ENCODE assay signal across 9 cellular contexts in genomic region chr6:99613398-99613704, GRCh38.
A peak's percentile ranks its signal among the peaks of the same experiment; 100 is the strongest.
DNase-seq lines count a peak whose midpoint lies in the region; ATAC-seq and TF ChIP-seq lines count a peak whose summit lies in the region.
"Had no signal": no experiment of that assay in that cellular context is flagged by ENCODE, and none has a peak within 500 bp of the region (broad histone marks: within the 10 kb centered on the region; RNA-seq: fewer than 3 reads in every experiment).

No MANE protein-coding gene starts in this region.

- no peak overlapping the region for H3K9ac ChIP-seq in parathyroid adenoma

- no peaks in the 10 kb centered on the region for H3K9me3 ChIP-seq in parathyroid adenoma (ENCODE audit: control insufficient read depth, low read length)

- DNase-seq in DMS 273 treated with DMSO at 0.1 percent for 48 hours (lab: John Stamatoyannopoulos, UW), result peak; percentile 14
- peak; percentile 30 for DNase-seq in T-helper 2 cell treated with Interferon-gamma antibody and Interleukin-4, amounts not matched to agents 5 μg/mL and 100 μg/mL, for 36 hours (ENCODE audit: low spot score)
- peak; percentile 35 for DNase-seq in fibroblast of pulmonary artery (ENCODE audit: low read depth)
- no peak for DNase-seq in effector CD8-positive, alpha-beta T cell (lab: John Stamatoyannopoulos, UW)
- no peak for DNase-seq in SIG-M5 treated with dmso at 0.1 percent for 504 hours (lab: John Stamatoyannopoulos, UW; ENCODE audit: unreplicated experiment)

- peaks cover 2% of the 10 kb centered on the region for H3K4me1 ChIP-seq in parathyroid adenoma

- H3K4me3 ChIP-seq in fibroblast of pulmonary artery (replicated peaks; ENCODE audit: low read depth, low read length) (no peak overlapping the region), parathyroid adenoma (ENCODE audit: low read depth, low read length) (no peak overlapping the region)

- TF ChIP-seq CTCF in fibroblast of pulmonary artery (IDR thresholded peaks at IDR 0.05; ENCODE audit: low read length, missing control alignments), result peak; percentile 32
- peak; percentile 31 for TF ChIP-seq CTCF in parathyroid adenoma (IDR thresholded peaks at IDR 0.05)

- H3K79me2 ChIP-seq in parathyroid adenoma, result no peaks in the 10 kb centered on the region

- H3K27ac ChIP-seq in parathyroid adenoma, result no peak overlapping the region

- H3K4me2 ChIP-seq in parathyroid adenoma (ENCODE audit: low read length), result peak overlapping the region; percentile 61

- H3K27me3 Mint-ChIP-seq in T-helper 2 cell treated with Interferon-gamma antibody and Interleukin-4, amounts not matched to agents 5 μg/mL and 100 μg/mL, for 36 hours (ENCODE audit: low read depth), result peaks cover 82% of the 10 kb centered on the region

- no peaks in the 10 kb centered on the region for H3K9me3 Mint-ChIP-seq in T-helper 2 cell treated with Interferon-gamma antibody and Interleukin-4, amounts not matched to agents 5 μg/mL and 100 μg/mL, for 36 hours

- peaks cover 28% of the 10 kb centered on the region for H3K4me1 Mint-ChIP-seq in T-helper 2 cell treated with Interferon-gamma antibody and Interleukin-4, amounts not matched to agents 5 μg/mL and 100 μg/mL, for 36 hours (ENCODE audit: low read depth)

- peaks cover 17% of the 10 kb centered on the region for H3K27me3 ChIP-seq in parathyroid adenoma (ENCODE audit: control insufficient read depth, insufficient read depth, low read length)

- no peaks in the 10 kb centered on the region for H3K36me3 ChIP-seq in parathyroid adenoma (ENCODE audit: control insufficient read depth, insufficient read depth, low read length)

- no peak overlapping the region for H3K4me3 Mint-ChIP-seq in T-helper 2 cell treated with Interferon-gamma antibody and Interleukin-4, amounts not matched to agents 5 μg/mL and 100 μg/mL, for 36 hours
- H3K4me3 Mint-ChIP-seq: T-helper 1 cell treated with Interleukin-12 subunit alpha and Interleukin-12 subunit beta and Interleukin-4 antibody, amounts not matched to agents 30 μg/mL and 1 μg/mL, for 36 hours had no signal

- H3K36me3 Mint-ChIP-seq in T-helper 2 cell treated with Interferon-gamma antibody and Interleukin-4, amounts not matched to agents 5 μg/mL and 100 μg/mL, for 36 hours (ENCODE audit: low read depth), result peaks cover 2% of the 10 kb centered on the region

- ATAC-seq in GM19372 (IDR thresholded peaks at IDR 0.05; ENCODE audit: low read depth, unreplicated experiment) (peak; percentile 58), HG03354 (IDR thresholded peaks at IDR 0.05; ENCODE audit: poor library complexity, severe bottlenecking, unreplicated experiment) (peak; percentile 60)

- H3K27ac Mint-ChIP-seq in T-helper 2 cell treated with Interferon-gamma antibody and Interleukin-4, amounts not matched to agents 5 μg/mL and 100 μg/mL, for 36 hours, result no peak overlapping the region
- H3K27ac Mint-ChIP-seq: T-helper 1 cell treated with Interleukin-12 subunit alpha and Interleukin-12 subunit beta and Interleukin-4 antibody, amounts not matched to agents 30 μg/mL and 1 μg/mL, for 36 hours had no signal

- peak overlapping the region; percentile 72 for H2AFZ ChIP-seq in parathyroid adenoma

Comparison
In these comparisons a context has a peak if more than half of its experiments do, and no peak if none do; other contexts are left out.
1. DNase-seq: peak in DMS 273 treated with DMSO at 0.1 percent for 48 hours (single experiment), T-helper 2 cell treated with Interferon-gamma antibody and Interleukin-4, amounts not matched to agents 5 μg/mL and 100 μg/mL, for 36 hours (single experiment) and fibroblast of pulmonary artery (single experiment); none in effector CD8-positive, alpha-beta T cell (single experiment) and SIG-M5 treated with dmso at 0.1 percent for 504 hours (single experiment).